14 cellular contexts compared by ENCODE assay signal in genomic region chr12:101813117-101813516, GRCh38. TPM values are rescaled to one million over a fixed set of nuclear protein-coding genes. Genes with fewer than 3 reads are reported as not detected.
A peak's percentile ranks its signal among the peaks of the same experiment; 100 is the strongest.
DNase-seq lines count a peak whose midpoint lies in the region; ATAC-seq lines count a peak whose summit lies in the region.
"Had no signal": no experiment of that assay in that cellular context is flagged by ENCODE, and none has a peak within 500 bp of the region (broad histone marks: within the 10 kb centered on the region; RNA-seq: fewer than 3 reads in every experiment).

No MANE protein-coding gene starts in this region.

- H3K27me3 Mint-ChIP-seq in natural killer cell treated with Interleukin-12 subunit alpha and Interleukin-12 subunit beta and Interleukin-15 and Interleukin-18, amount 100 ng/mL, for 72 hours: no peaks in the 10 kb centered on the region
- no peaks in the 10 kb centered on the region for H3K27me3 Mint-ChIP-seq in activated T-cell treated with anti-CD3 and anti-CD28 coated beads, Interleukin-2, amount 50 U/mL, for 72 hours (ENCODE audit: low read depth)
- H3K27me3 Mint-ChIP-seq: CD8-positive, alpha-beta memory T cell had no signal

- peak overlapping the region; percentile 36 to 93 for H3K27ac Mint-ChIP-seq in natural killer cell treated with Interleukin-12 subunit alpha and Interleukin-12 subunit beta and Interleukin-15 and Interleukin-18, amount 100 ng/mL, for 72 hours
- H3K27ac Mint-ChIP-seq in activated T-cell treated with anti-CD3 and anti-CD28 coated beads, Interleukin-2, amount 50 U/mL, for 72 hours: no peak overlapping the region

- peaks cover 29% of the 10 kb centered on the region for H3K36me3 Mint-ChIP-seq in natural killer cell treated with Interleukin-12 subunit alpha and Interleukin-12 subunit beta and Interleukin-15 and Interleukin-18, amount 100 ng/mL, for 72 hours
- peaks cover 6 to 16% of the 10 kb centered on the region in 2 donors for H3K36me3 Mint-ChIP-seq in activated T-cell treated with anti-CD3 and anti-CD28 coated beads, Interleukin-2, amount 50 U/mL, for 72 hours (ENCODE audit: insufficient read depth in 2 of 2)

- DNase-seq in DMS53 (lab: John Stamatoyannopoulos, UW) (peak; percentile 23), DMS53 treated with DMSO at 0.1 percent for 48 hours (lab: John Stamatoyannopoulos, UW; ENCODE audit: unreplicated experiment) (no peak), NCI-H2171 treated with DMSO at 0.1 percent for 48 hours (lab: John Stamatoyannopoulos, UW) (peak; percentile 70), NCI-H2171 (lab: John Stamatoyannopoulos, UW) (no peak), dedifferentiated amniotic fluid mesenchymal stem cell (ENCODE audit: extremely low spot score) (peak; percentile 16)
- DNase-seq in natural killer cell treated with Interleukin-12 subunit alpha and Interleukin-12 subunit beta and Interleukin-15 and Interleukin-18, amount 100 ng/mL, for 72 hours (ENCODE audit: low spot score): no peak
- no peak for DNase-seq in activated T-cell treated with anti-CD3 and anti-CD28 coated beads, Interleukin-2, amount 50 U/mL, for 72 hours
- DNase-seq: CD8-positive, alpha-beta memory T cell; DMS79; GM23248 had no signal

- no peak for ATAC-seq in natural killer cell treated with Interleukin-12 subunit alpha and Interleukin-12 subunit beta and Interleukin-15 and Interleukin-18, amount 100 ng/mL, for 72 hours
- no peak for ATAC-seq in activated T-cell treated with anti-CD3 and anti-CD28 coated beads, Interleukin-2, amount 50 U/mL, for 72 hours (replicated peaks in 1 of 2)
- no peak for ATAC-seq in HG03571 (IDR thresholded peaks at IDR 0.05; ENCODE audit: unreplicated experiment)
- ATAC-seq: GM12878, HCT116 had no signal

- peaks cover 44 to 56% of the 10 kb centered on the region in 2 donors for H3K4me1 Mint-ChIP-seq in natural killer cell treated with Interleukin-12 subunit alpha and Interleukin-12 subunit beta and Interleukin-15 and Interleukin-18, amount 100 ng/mL, for 72 hours (ENCODE audit: low read depth in 2 of 2)
- peaks cover 39% of the 10 kb centered on the region for H3K4me1 Mint-ChIP-seq in activated T-cell treated with anti-CD3 and anti-CD28 coated beads, Interleukin-2, amount 50 U/mL, for 72 hours (ENCODE audit: low read depth)

- peaks cover 13% of the 10 kb centered on the region for H3K9me3 Mint-ChIP-seq in natural killer cell treated with Interleukin-12 subunit alpha and Interleukin-12 subunit beta and Interleukin-15 and Interleukin-18, amount 100 ng/mL, for 72 hours
- peaks cover 8% of the 10 kb centered on the region in 2 donors for H3K9me3 Mint-ChIP-seq in activated T-cell treated with anti-CD3 and anti-CD28 coated beads, Interleukin-2, amount 50 U/mL, for 72 hours
- H3K9me3 Mint-ChIP-seq: CD8-positive, alpha-beta memory T cell had no signal

- H3K4me3 Mint-ChIP-seq in natural killer cell treated with Interleukin-12 subunit alpha and Interleukin-12 subunit beta and Interleukin-15 and Interleukin-18, amount 100 ng/mL, for 72 hours: no peak overlapping the region
- H3K4me3 Mint-ChIP-seq in activated T-cell treated with anti-CD3 and anti-CD28 coated beads, Interleukin-2, amount 50 U/mL, for 72 hours: no peak overlapping the region
- H3K4me3 Mint-ChIP-seq: CD14-positive monocyte; CD8-positive, alpha-beta memory T cell had no signal

RNA-seq across cellular contexts. Expression of gene GNPTAB, which starts 17.6 kb away (rescaled TPM):
- total RNA-seq in natural killer cell treated with Interleukin-12 subunit alpha and Interleukin-12 subunit beta and Interleukin-15 and Interleukin-18, amount 100 ng/mL, for 72 hours: 100 to 1,000 TPM; 139 to 186 TPM
- total RNA-seq in activated T-cell treated with anti-CD3 and anti-CD28 coated beads, Interleukin-2, amount 50 U/mL, for 72 hours: 10 to 100 TPM; 32.3 to 44.3 TPM

Comparison
In these comparisons a context has a peak if more than half of its experiments do, and no peak if none do; other contexts are left out.
1. DNase-seq: peak in DMS53 (single experiment), NCI-H2171 treated with DMSO at 0.1 percent for 48 hours (single experiment) and dedifferentiated amniotic fluid mesenchymal stem cell (single experiment); none in DMS53 treated with DMSO at 0.1 percent for 48 hours (single experiment), NCI-H2171 (single experiment), natural killer cell treated with Interleukin-12 subunit alpha and Interleukin-12 subunit beta and Interleukin-15 and Interleukin-18, amount 100 ng/mL, for 72 hours (single experiment) and activated T-cell treated with anti-CD3 and anti-CD28 coated beads, Interleukin-2, amount 50 U/mL, for 72 hours (0 of 2).